ENCODE assay signal across 9 cellular contexts in the genomic region with DNA sequence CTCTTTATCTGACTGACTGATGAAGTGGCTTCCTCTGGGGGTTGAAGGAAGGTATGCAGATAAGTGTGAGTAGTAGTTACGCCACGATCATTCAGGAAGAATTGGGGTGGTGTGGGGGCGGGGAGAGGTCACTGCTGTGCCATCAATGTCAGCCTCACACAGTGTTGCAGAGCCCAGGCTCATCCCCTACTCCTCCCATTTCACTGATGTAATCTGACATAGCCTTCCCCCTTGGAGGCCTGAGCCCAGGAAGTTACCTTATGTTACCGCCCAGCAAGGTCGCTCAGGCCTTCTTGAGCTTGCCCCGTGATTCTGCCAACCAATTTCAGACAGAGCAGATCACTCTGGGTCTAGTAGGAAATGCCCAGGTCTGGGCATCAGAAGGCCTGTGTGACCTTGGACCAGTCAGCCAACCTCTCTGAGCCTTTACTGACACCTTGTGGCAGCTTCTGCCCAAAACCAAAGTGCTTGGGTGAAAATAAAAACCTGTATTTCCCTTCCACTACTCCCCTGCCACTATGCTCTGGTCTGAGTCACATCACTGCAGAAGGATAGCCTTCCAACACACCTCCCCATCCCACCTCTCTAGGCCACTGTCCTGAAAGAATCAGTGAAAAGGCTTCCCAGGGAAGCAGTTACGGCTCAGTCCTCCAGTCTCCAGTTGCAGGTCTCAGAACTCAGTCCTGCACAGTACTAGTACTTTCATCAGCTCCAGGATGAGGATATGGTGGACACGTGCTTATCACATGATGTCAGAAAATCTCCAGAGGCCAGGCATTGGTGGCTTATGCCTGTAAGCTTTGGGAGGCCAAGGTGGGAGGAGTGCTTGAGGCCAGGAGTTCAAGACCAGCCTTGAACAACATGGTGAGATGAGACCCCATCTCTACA. TPM values are rescaled to one million over a fixed set of nuclear protein-coding genes. Genes with fewer than 3 reads are reported as not detected.
A peak's percentile ranks its signal among the peaks of the same experiment; 100 is the strongest.
DNase-seq lines count a peak whose midpoint lies in the region; ATAC-seq and TF ChIP-seq lines count a peak whose summit lies in the region.
"Had no signal": no experiment of that assay in that cellular context is flagged by ENCODE, and none has a peak within 500 bp of the region (broad histone marks: within the 10 kb centered on the region; RNA-seq: fewer than 3 reads in every experiment).

No MANE protein-coding gene starts in this region.

- H3K9me3 ChIP-seq in adipocyte (ENCODE audit: control insufficient read depth, low read length) (no peaks in the 10 kb centered on the region), mucosa of descending colon (no peaks in the 10 kb centered on the region)

- H3K4me3 ChIP-seq in adipocyte (ENCODE audit: low read length) = no peak overlapping the region
- H3K4me3 ChIP-seq in mucosa of descending colon = no peak overlapping the region

- H3K9ac ChIP-seq in adipocyte (ENCODE audit: low read length) = no peak overlapping the region

- no peaks in the 10 kb centered on the region for H3K36me3 ChIP-seq in adipocyte (ENCODE audit: control insufficient read depth, insufficient read depth, low read length, severe bottlenecking)
- no peaks in the 10 kb centered on the region for H3K36me3 ChIP-seq in mucosa of descending colon (ENCODE audit: low read depth)

- TF ChIP-seq CTCF in mucosa of descending colon (IDR thresholded peaks at IDR 0.05) = no peak

- H3K27me3 ChIP-seq in adipocyte (replicated peaks; ENCODE audit: control insufficient read depth, insufficient read depth, low read length) = peaks cover 7% of the 10 kb centered on the region

- peak; percentile 2 for DNase-seq in DMS53 treated with DMSO at 0.1 percent for 48 hours (lab: John Stamatoyannopoulos, UW; ENCODE audit: unreplicated experiment)
- DNase-seq in HT1080 (ENCODE audit: low read depth) = peak; percentile 70
- peak; percentile 24 for DNase-seq in adipocyte (ENCODE audit: low read depth)
- DNase-seq in left lobe of liver (ENCODE audit: low spot score) = no peak
- no peak for DNase-seq in mucosa of descending colon
- DNase-seq in DMS79 treated with DMSO at 0.1 percent for 48 hours (lab: John Stamatoyannopoulos, UW) = no peak
- DNase-seq: KG1 had no signal

- intact Hi-C loops in mucosa of descending colon (cut with DNase I, micrococcal nuclease) = no loop called here

- H3K4me1 ChIP-seq in adipocyte (ENCODE audit: control insufficient read depth, insufficient read depth, low read length) (no peaks in the 10 kb centered on the region), mucosa of descending colon (ENCODE audit: low read depth) (no peaks in the 10 kb centered on the region)

- ATAC-seq in left lobe of liver (peak; percentile 29), GM19023 (IDR thresholded peaks at IDR 0.05; ENCODE audit: unreplicated experiment) (no peak), HG02884 (IDR thresholded peaks at IDR 0.05; ENCODE audit: unreplicated experiment) (no peak), mucosa of descending colon (no peak)

RNA-seq across cellular contexts. Expression of a gene that starts 28.1 kb away (rescaled TPM):
- 0.53 and 1.1 TPM in 2 replicates for total RNA-seq in HT1080 (2014; rRNA removed; shearing (Covaris generic))
- 0.08 and 0.21 TPM in 2 replicates for polyA plus RNA-seq in HT1080 (2015; cell fraction: cytosol; rRNA removed)
- 0.01 and 0.51 TPM in 2 replicates for polyA plus RNA-seq in HT1080 (2015; cell fraction: nucleus; rRNA removed)
- 1.4 TPM for total RNA-seq in left lobe of liver
- total RNA-seq in mucosa of descending colon = 1 to 10 TPM in 2 of 3 donors, under 1 TPM in 1; 0.98 to 9.0 (median 1.8) TPM

Comparison
In these comparisons a context has a peak if more than half of its experiments do, and no peak if none do; other contexts are left out.
1. DNase-seq: peak in DMS53 treated with DMSO at 0.1 percent for 48 hours (single experiment), HT1080 (single experiment) and adipocyte (single experiment); none in left lobe of liver (single experiment), mucosa of descending colon (0 of 3) and DMS79 treated with DMSO at 0.1 percent for 48 hours (single experiment).